19 cellular contexts compared by ENCODE assay signal in genomic region chr3:127967296-127967695, GRCh38. TPM values are rescaled to one million over a fixed set of nuclear protein-coding genes. Genes with fewer than 3 reads are reported as not detected.
A peak's percentile ranks its signal among the peaks of the same experiment; 100 is the strongest.
DNase-seq lines count a peak whose midpoint lies in the region; TF ChIP-seq lines count a peak whose summit lies in the region.
"Had no signal": no experiment of that assay in that cellular context is flagged by ENCODE, and none has a peak within 500 bp of the region (broad histone marks: within the 10 kb centered on the region; RNA-seq: fewer than 3 reads in every experiment).

No MANE protein-coding gene starts in this region.

- no peak overlapping the region for H3K4me3 Mint-ChIP-seq in immature natural killer cell
- H3K4me3 Mint-ChIP-seq: CD4-positive, alpha-beta T cell; H9 had no signal

- in situ Hi-C loops in astrocyte of the spinal cord (cut with HindIII; ENCODE audit: low sequenced_read_pairs), result no loop called here

- H3K4me3 ChIP-seq in astrocyte of the spinal cord (ENCODE audit: low read depth, low read length) (no peak overlapping the region), A673 (ENCODE audit: low read depth, low read length, poor library complexity, severe bottlenecking) (no peak overlapping the region)
- H3K4me3 ChIP-seq: K562 had no signal

- no peak overlapping the region for H3K27ac Mint-ChIP-seq in immature natural killer cell
- H3K27ac Mint-ChIP-seq: CD4-positive, alpha-beta T cell; H9 had no signal

- H3K4me1 ChIP-seq in A673 (ENCODE audit: insufficient read depth, low read length, poor library complexity, severe bottlenecking), result no peaks in the 10 kb centered on the region
- H3K4me1 ChIP-seq: Caco-2 had no signal

- peak; percentile 14 for DNase-seq in HCEC 1CT
- peak; percentile 7 for DNase-seq in amniotic epithelial cell (ENCODE audit: low read depth)
- DNase-seq in astrocyte of the spinal cord (ENCODE audit: low read depth, low spot score), result peak; percentile 38
- peak; percentile 53 for DNase-seq in iris pigment epithelial cell (ENCODE audit: low read depth)
- DNase-seq in immature natural killer cell, result no peak
- no peak for DNase-seq in GM20000 (ENCODE audit: low spot score)
- DNase-seq in NCI-H1417 treated with DMSO at 0.1 percent for 48 hours (lab: John Stamatoyannopoulos, UW), result no peak
- DNase-seq in A673 (ENCODE audit: low spot score), result no peak
- DNase-seq: ACHN; Caco-2; CD4-positive, alpha-beta T cell; GDM1; H9 had no signal

- no peaks in the 10 kb centered on the region for H3K9me3 ChIP-seq in A673 (ENCODE audit: low read depth, low read length, poor library complexity, severe bottlenecking)
- H3K9me3 ChIP-seq: Caco-2 had no signal

- no peaks in the 10 kb centered on the region for H3K9me3 Mint-ChIP-seq in immature natural killer cell
- H3K9me3 Mint-ChIP-seq: CD4-positive, alpha-beta T cell had no signal

- H3K4me1 Mint-ChIP-seq in immature natural killer cell, result no peaks in the 10 kb centered on the region
- H3K4me1 Mint-ChIP-seq: H9 had no signal

- BruUV-seq in A673 (replicated peaks; lab: Mats Ljungman, UMichigan), result no TSS peak

- CTCF ChIA-PET in A673 (lab: Charles Lee), result interaction anchor here (0.6 kb wide), 1 partner anchor 45 kb away, joined by 7 read pairs; no protein-coding TSS in a partner anchor

- H3K36me3 Mint-ChIP-seq in immature natural killer cell, result no peaks in the 10 kb centered on the region

- POLR2A ChIA-PET in A673 (lab: Charles Lee; ENCODE audit: low non-redundant PET), result no interaction called here

- no peak for TF ChIP-seq CTCF in astrocyte of the spinal cord (IDR thresholded peaks at IDR 0.05; ENCODE audit: low read depth, low read length)
- TF ChIP-seq CTCF in GM20000 (IDR thresholded peaks at IDR 0.05; ENCODE audit: extremely low read depth, missing control alignments), result no peak
- TF ChIP-seq CTCF in A673 (conservative IDR thresholded peaks at IDR 0.05; ENCODE audit: low read depth, low read length), result no peak

- no peaks in the 10 kb centered on the region for H3K36me3 ChIP-seq in A673 (ENCODE audit: insufficient read depth, low read length, poor library complexity, severe bottlenecking)

- peaks cover 2 to 6% (median 3%) of the 10 kb centered on the region in 3 donors for H3K27me3 Mint-ChIP-seq in immature natural killer cell (ENCODE audit: low read depth in 3 of 3)

- H3K27me3 ChIP-seq in A673 (replicated peaks; ENCODE audit: insufficient read depth, low read depth, low read length, poor library complexity), result peaks cover 60% of the 10 kb centered on the region

- intact Hi-C loops in A673 (cut with micrococcal nuclease; ENCODE audit: unreplicated experiment), result no loop called here

- H3K27ac ChIP-seq in A673 (ENCODE audit: low read depth, low read length, poor library complexity, severe bottlenecking), result no peak overlapping the region
- H3K27ac ChIP-seq: C4-2B, HL-60 had no signal

RNA-seq across cellular contexts. Expression of gene KBTBD12, which starts 52.3 kb away (rescaled TPM):
- polyA plus RNA-seq in immature natural killer cell, result not detected
- not detected in 2 replicates for total RNA-seq in A673 (2021)
- total RNA-seq: A172; Caco-2; CD4-positive, alpha-beta T cell; H9; HT1080; K562 had no signal
- polyA plus RNA-seq: BJ, K562 had no signal

Comparison
In these comparisons a context has a peak if more than half of its experiments do, and no peak if none do; other contexts are left out.
1. DNase-seq: peak in HCEC 1CT (single experiment), amniotic epithelial cell (single experiment), astrocyte of the spinal cord (single experiment) and iris pigment epithelial cell (single experiment); none in immature natural killer cell (0 of 3), GM20000 (single experiment), NCI-H1417 treated with DMSO at 0.1 percent for 48 hours (single experiment) and A673 (single experiment).